Comparison of ENCODE assay signal across 9 cellular contexts in genomic region chr2:9757430-9758287, GRCh38.
DNase-seq lines count a peak whose midpoint lies in the region; ATAC-seq and TF ChIP-seq lines count a peak whose summit lies in the region.
"Had no signal": no experiment of that assay in that cellular context is flagged by ENCODE, and none has a peak within 500 bp of the region (broad histone marks: within the 10 kb centered on the region; RNA-seq: fewer than 3 reads in every experiment).

No MANE protein-coding gene starts in this region.

- H3K9me3 ChIP-seq in gastroesophageal sphincter: no peaks in the 10 kb centered on the region
- H3K9me3 ChIP-seq: colonic mucosa had no signal

- H3K4me3 Mint-ChIP-seq in nephron progenitor cell: peak overlapping the region; percentile 73

- peak overlapping the region in 2 of 4 donors; percentile 4 to 52 for H3K27ac ChIP-seq in gastroesophageal sphincter
- H3K27ac ChIP-seq: colonic mucosa had no signal

- H3K4me1 Mint-ChIP-seq in nephron progenitor cell: peaks cover 91% of the 10 kb centered on the region

- H3K4me1 ChIP-seq in gastroesophageal sphincter: peaks cover 0 to 36% (median 13%) of the 10 kb centered on the region in 3 donors

- 0 to 8% methylated on average over 5 to 9 of the region's 28 CpGs for WGBS in gastroesophageal sphincter (ENCODE audit: low coverage in 1 of 2), 2 donors

- ATAC-seq in gastroesophageal sphincter (peak; percentile 57), HG02981 (IDR thresholded peaks at IDR 0.05; ENCODE audit: unreplicated experiment) (no peak), GM21723 (IDR thresholded peaks at IDR 0.05; ENCODE audit: unreplicated experiment) (no peak)

- peaks cover 21% of the 10 kb centered on the region for H3K27me3 ChIP-seq in gastroesophageal sphincter
- H3K27me3 ChIP-seq: colonic mucosa had no signal

- DNase-seq in Ammon's horn (ENCODE audit: low spot score) (peak; percentile 76), NCI-H524 treated with DMSO at 0.1 percent for 48 hours (lab: John Stamatoyannopoulos, UW) (peak; percentile 25), nephron progenitor cell (peak; percentile 59), HuH-7 (ENCODE audit: low spot score) (no peak), 8988T (no peak)
- DNase-seq: colonic mucosa had no signal

- TF ChIP-seq POLR2A in gastroesophageal sphincter (IDR thresholded peaks at IDR 0.05): no peak

- H3K36me3 Mint-ChIP-seq in nephron progenitor cell (ENCODE audit: low read depth): no peaks in the 10 kb centered on the region

- peak overlapping the region; percentile 52 for H3K27ac Mint-ChIP-seq in nephron progenitor cell

- H3K9me3 Mint-ChIP-seq in nephron progenitor cell: no peaks in the 10 kb centered on the region

- peaks cover 6% of the 10 kb centered on the region for H3K27me3 Mint-ChIP-seq in nephron progenitor cell (ENCODE audit: low read depth, poor library complexity)

- peak overlapping the region in 1 of 2 donors; percentile 39 for H3K4me3 ChIP-seq in gastroesophageal sphincter
- H3K4me3 ChIP-seq: colonic mucosa had no signal

- TF ChIP-seq EP300 in gastroesophageal sphincter (IDR thresholded peaks at IDR 0.05): no peak

- no peaks in the 10 kb centered on the region for H3K36me3 ChIP-seq in gastroesophageal sphincter
- H3K36me3 ChIP-seq: colonic mucosa had no signal

- TF ChIP-seq CTCF in gastroesophageal sphincter (IDR thresholded peaks at IDR 0.05) (no peak), nephron progenitor cell (IDR thresholded peaks at IDR 0.05) (no peak)

Comparison
In these comparisons a context has a peak if more than half of its experiments do, and no peak if none do; other contexts are left out.
1. DNase-seq: peak in Ammon's horn (single experiment), NCI-H524 treated with DMSO at 0.1 percent for 48 hours (single experiment) and nephron progenitor cell (single experiment); none in HuH-7 (single experiment) and 8988T (single experiment).